19 cellular contexts compared by ENCODE assay signal in the genomic region with DNA sequence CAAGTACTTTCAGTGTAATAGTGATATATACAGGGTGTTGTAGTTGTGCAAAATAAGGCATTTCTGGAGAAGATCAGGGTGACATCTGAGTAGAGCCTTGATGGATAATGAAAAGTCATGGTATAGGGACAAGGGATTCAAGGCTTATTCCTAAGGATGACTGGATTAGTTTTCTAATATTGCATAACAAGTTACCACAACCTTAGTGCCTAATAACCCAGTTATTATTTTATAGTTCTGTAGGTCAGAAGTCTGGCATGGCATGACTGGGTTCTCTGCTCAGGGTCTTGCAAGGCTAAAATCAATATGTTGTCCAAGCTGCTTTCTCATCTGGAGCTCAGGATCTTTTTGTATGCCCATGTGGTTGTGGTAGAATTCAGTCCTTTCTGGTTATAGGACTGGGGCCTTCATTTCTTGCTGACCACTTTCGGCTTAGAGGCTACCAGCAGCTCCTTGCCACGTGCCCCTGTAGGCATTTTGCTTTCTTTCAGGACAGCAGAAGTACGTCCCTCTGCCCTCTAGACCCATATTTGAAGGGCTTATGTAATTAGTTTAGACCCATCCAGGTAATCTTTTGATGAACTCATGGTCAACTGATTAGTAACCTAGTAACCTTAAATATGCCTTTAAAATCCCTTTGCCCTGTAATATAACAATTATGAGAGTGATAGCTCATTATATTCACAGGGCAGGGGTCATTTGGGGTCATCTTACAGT. TPM values are rescaled to one million over a fixed set of nuclear protein-coding genes. Genes with fewer than 3 reads are reported as not detected.
A peak's percentile ranks its signal among the peaks of the same experiment; 100 is the strongest.
DNase-seq lines count a peak whose midpoint lies in the region; ATAC-seq, FAIRE-seq and TF ChIP-seq lines count a peak whose summit lies in the region.
"Had no signal": no experiment of that assay in that cellular context is flagged by ENCODE, and none has a peak within 500 bp of the region (broad histone marks: within the 10 kb centered on the region; RNA-seq: fewer than 3 reads in every experiment).

No MANE protein-coding gene starts in this region.

- ATAC-seq in natural killer cell (no peak), HG02763 (IDR thresholded peaks at IDR 0.05; ENCODE audit: unreplicated experiment) (no peak), HG02885 (IDR thresholded peaks at IDR 0.05; ENCODE audit: poor library complexity, unreplicated experiment) (no peak)
- no peak for ATAC-seq in natural killer cell treated with Interleukin-12 subunit alpha and Interleukin-12 subunit beta and Interleukin-15 and Interleukin-18, amount 100 ng/mL, for 72 hours
- ATAC-seq in naive thymus-derived CD4-positive, alpha-beta T cell: no peak
- ATAC-seq: A549, GM23338 had no signal

- H3K4me1 ChIP-seq in astrocyte (ENCODE audit: insufficient read depth, low read length): peaks cover 18% of the 10 kb centered on the region
- H3K4me1 ChIP-seq in naive thymus-derived CD4-positive, alpha-beta T cell (ENCODE audit: control insufficient read depth in 2 of 2, insufficient read depth in 2 of 2, low read length in 2 of 2): peaks cover 29 to 43% of the 10 kb centered on the region in 2 donors
- H3K4me1 ChIP-seq: SJCRH30 had no signal

- H3K27ac Mint-ChIP-seq in natural killer cell (peak overlapping the region; percentile 42 to 76), astrocyte (ENCODE audit: unreplicated experiment) (no peak overlapping the region), osteocyte (ENCODE audit: unreplicated experiment) (no peak overlapping the region)
- H3K27ac Mint-ChIP-seq in natural killer cell treated with Interleukin-12 subunit alpha and Interleukin-12 subunit beta and Interleukin-15 and Interleukin-18, amount 100 ng/mL, for 72 hours: peak overlapping the region in 1 of 2 donors; percentile 9
- peak overlapping the region in 3 of 9 donors; percentile 0 to 60 (median 2) for H3K27ac Mint-ChIP-seq in naive thymus-derived CD4-positive, alpha-beta T cell
- H3K27ac Mint-ChIP-seq: GM23338 had no signal

- H3K9me3 ChIP-seq in astrocyte (ENCODE audit: insufficient read depth, low read depth, low read length): no peaks in the 10 kb centered on the region
- H3K9me3 ChIP-seq in naive thymus-derived CD4-positive, alpha-beta T cell (ENCODE audit: control insufficient read depth in 2 of 3, low read length in 3 of 3): no peaks in the 10 kb centered on the region
- H3K9me3 ChIP-seq: A549, SJCRH30 had no signal

- TF ChIP-seq CTCF in natural killer cell (IDR thresholded peaks at IDR 0.05) (no peak), astrocyte (IDR thresholded peaks at IDR 0.05; ENCODE audit: insufficient read depth, low read depth, low read length) (no peak), osteocyte (IDR thresholded peaks at IDR 0.05) (no peak)

- no peaks in the 10 kb centered on the region for H3K27me3 ChIP-seq in astrocyte (ENCODE audit: insufficient read depth, low read length)
- no peaks in the 10 kb centered on the region for H3K27me3 ChIP-seq in naive thymus-derived CD4-positive, alpha-beta T cell (ENCODE audit: control insufficient read depth in 2 of 2, insufficient read depth in 2 of 2, low read length in 2 of 2)
- H3K27me3 ChIP-seq: SJCRH30 had no signal

- peaks cover 78% of the 10 kb centered on the region for H4K20me1 ChIP-seq in astrocyte (ENCODE audit: insufficient read depth, low read length)

- H3K27me3 Mint-ChIP-seq in natural killer cell (ENCODE audit: low read depth in 2 of 2) (no peaks in the 10 kb centered on the region), astrocyte (ENCODE audit: low read depth, unreplicated experiment) (no peaks in the 10 kb centered on the region), osteocyte (ENCODE audit: unreplicated experiment) (no peaks in the 10 kb centered on the region)
- H3K27me3 Mint-ChIP-seq in natural killer cell treated with Interleukin-12 subunit alpha and Interleukin-12 subunit beta and Interleukin-15 and Interleukin-18, amount 100 ng/mL, for 72 hours: no peaks in the 10 kb centered on the region
- no peaks in the 10 kb centered on the region for H3K27me3 Mint-ChIP-seq in naive thymus-derived CD4-positive, alpha-beta T cell

- peaks cover 80% of the 10 kb centered on the region in 2 donors for H3K4me1 Mint-ChIP-seq in natural killer cell
- peaks cover 48 to 59% of the 10 kb centered on the region in 2 donors for H3K4me1 Mint-ChIP-seq in natural killer cell treated with Interleukin-12 subunit alpha and Interleukin-12 subunit beta and Interleukin-15 and Interleukin-18, amount 100 ng/mL, for 72 hours (ENCODE audit: low read depth in 2 of 2)
- peaks cover 38% of the 10 kb centered on the region for H3K4me1 Mint-ChIP-seq in astrocyte (ENCODE audit: low read depth, unreplicated experiment)
- peaks cover 47 to 85% (median 79%) of the 10 kb centered on the region in 7 donors for H3K4me1 Mint-ChIP-seq in naive thymus-derived CD4-positive, alpha-beta T cell
- H3K4me1 Mint-ChIP-seq in osteocyte (ENCODE audit: unreplicated experiment): peaks cover 55% of the 10 kb centered on the region

- POLR2A ChIA-PET in naive thymus-derived CD4-positive, alpha-beta T cell (lab: Charles Lee): no interaction called here

- DNase-seq in natural killer cell (no peak), astrocyte (ENCODE audit: low read depth) (no peak), osteocyte (ENCODE audit: extremely low spot score, unreplicated experiment) (no peak), NCI-H187 (lab: John Stamatoyannopoulos, UW) (no peak)
- no peak for DNase-seq in natural killer cell treated with Interleukin-12 subunit alpha and Interleukin-12 subunit beta and Interleukin-15 and Interleukin-18, amount 100 ng/mL, for 72 hours (ENCODE audit: low spot score)
- DNase-seq in naive thymus-derived CD4-positive, alpha-beta T cell: no peak
- DNase-seq: DMS79, GF-D8, Kasumi-1, NCI-H1417, NCI-H2081, NCI-H510A treated with DMSO at 0.1 percent for 48 hours, SJCRH30 had no signal

- H3K4me3 Mint-ChIP-seq in natural killer cell (no peak overlapping the region), astrocyte (ENCODE audit: unreplicated experiment) (no peak overlapping the region), osteocyte (ENCODE audit: unreplicated experiment) (no peak overlapping the region)
- H3K4me3 Mint-ChIP-seq in natural killer cell treated with Interleukin-12 subunit alpha and Interleukin-12 subunit beta and Interleukin-15 and Interleukin-18, amount 100 ng/mL, for 72 hours: no peak overlapping the region
- peak overlapping the region in 9 of 10 donors; percentile 5 to 96 (median 38) for H3K4me3 Mint-ChIP-seq in naive thymus-derived CD4-positive, alpha-beta T cell
- H3K4me3 Mint-ChIP-seq: CD14-positive monocyte, GM23338 had no signal

- CTCF ChIA-PET in naive thymus-derived CD4-positive, alpha-beta T cell (lab: Charles Lee): interaction anchor here (0.8 kb wide), 1 partner anchor 34 kb away, joined by 3 read pairs; no protein-coding TSS in a partner anchor

- no peak overlapping the region for H3K4me3 ChIP-seq in astrocyte (ENCODE audit: insufficient read depth, low read depth, low read length)
- H3K4me3 ChIP-seq in naive thymus-derived CD4-positive, alpha-beta T cell (ENCODE audit: low read length): no peak overlapping the region
- H3K4me3 ChIP-seq: A549, GM23338, SJCRH30 had no signal

- H3K36me3 Mint-ChIP-seq in natural killer cell: no peaks in the 10 kb centered on the region
- H3K36me3 Mint-ChIP-seq in natural killer cell treated with Interleukin-12 subunit alpha and Interleukin-12 subunit beta and Interleukin-15 and Interleukin-18, amount 100 ng/mL, for 72 hours: no peaks in the 10 kb centered on the region
- H3K36me3 Mint-ChIP-seq in astrocyte (ENCODE audit: low read depth, unreplicated experiment): no peaks in the 10 kb centered on the region
- H3K36me3 Mint-ChIP-seq in naive thymus-derived CD4-positive, alpha-beta T cell: peaks cover 0 to 17% (median 8%) of the 10 kb centered on the region in 5 donors
- H3K36me3 Mint-ChIP-seq in osteocyte (ENCODE audit: unreplicated experiment): peaks cover 23% of the 10 kb centered on the region

- peaks cover 18% of the 10 kb centered on the region for H3K36me3 ChIP-seq in astrocyte (ENCODE audit: insufficient read depth, low read length)
- H3K36me3 ChIP-seq in naive thymus-derived CD4-positive, alpha-beta T cell (ENCODE audit: control insufficient read depth in 2 of 3, insufficient read depth in 3 of 3, low read length in 3 of 3): peaks cover 0 to 20% (median 6%) of the 10 kb centered on the region in 3 experiments

- no peak for FAIRE-seq in astrocyte (lab: Jason Lieb, UNC)
- FAIRE-seq: A549 had no signal

- peaks cover 100% of the 10 kb centered on the region for H3K79me2 ChIP-seq in astrocyte (ENCODE audit: insufficient read depth, low read length)

- H3K9me3 Mint-ChIP-seq in natural killer cell: no peaks in the 10 kb centered on the region
- no peaks in the 10 kb centered on the region for H3K9me3 Mint-ChIP-seq in natural killer cell treated with Interleukin-12 subunit alpha and Interleukin-12 subunit beta and Interleukin-15 and Interleukin-18, amount 100 ng/mL, for 72 hours
- no peaks in the 10 kb centered on the region for H3K9me3 Mint-ChIP-seq in astrocyte (ENCODE audit: unreplicated experiment)
- no peaks in the 10 kb centered on the region for H3K9me3 Mint-ChIP-seq in naive thymus-derived CD4-positive, alpha-beta T cell
- H3K9me3 Mint-ChIP-seq in osteocyte (ENCODE audit: unreplicated experiment): no peaks in the 10 kb centered on the region
- H3K9me3 Mint-ChIP-seq: CD14-positive monocyte, GM23338 had no signal

- intact Hi-C loops in natural killer cell (cut with micrococcal nuclease): no loop called here
- intact Hi-C loops in naive thymus-derived CD4-positive, alpha-beta T cell (cut with micrococcal nuclease): no loop called here

- H3K27ac ChIP-seq in astrocyte (ENCODE audit: low read depth, low read length): no peak overlapping the region
- H3K27ac ChIP-seq in naive thymus-derived CD4-positive, alpha-beta T cell (ENCODE audit: low read depth, low read length): no peak overlapping the region
- H3K27ac ChIP-seq: A549, RWPE1, SJCRH30 had no signal

- no peak overlapping the region for H2AFZ ChIP-seq in astrocyte (ENCODE audit: low read depth, low read length)
- H2AFZ ChIP-seq: GM23338 had no signal

- peak overlapping the region; percentile 60 for H3K4me2 ChIP-seq in astrocyte (ENCODE audit: low read length)
- H3K4me2 ChIP-seq: GM23338 had no signal

- no peak overlapping the region for H3K9ac ChIP-seq in astrocyte (ENCODE audit: low read length)

RNA-seq across cellular contexts. Expression of gene GOLGA4, which starts 4.5 kb away (rescaled TPM):
- 10 to 100 TPM; 73.4 to 88.6 (median 80.0) TPM for total RNA-seq in natural killer cell
- total RNA-seq in natural killer cell treated with Interleukin-12 subunit alpha and Interleukin-12 subunit beta and Interleukin-15 and Interleukin-18, amount 100 ng/mL, for 72 hours: 10 to 100 TPM; 55.1 to 91.3 TPM
- total RNA-seq in astrocyte: 69.0 and 73.1 TPM in 2 replicates
- 10 to 100 TPM; 45.0 to 72.0 (median 56.4) TPM for total RNA-seq in naive thymus-derived CD4-positive, alpha-beta T cell
- polyA plus RNA-seq in naive thymus-derived CD4-positive, alpha-beta T cell: 10 to 100 TPM; 11.5 to 26.3 TPM
- total RNA-seq in osteocyte: 55.9 and 62.8 TPM in 2 replicates

Comparison
In these comparisons a context has a peak if more than half of its experiments do, and no peak if none do; other contexts are left out.
1. H3K27ac Mint-ChIP-seq: peak in natural killer cell (2 of 2); none in astrocyte (single experiment) and osteocyte (single experiment).
2. H3K4me3 Mint-ChIP-seq: peak in naive thymus-derived CD4-positive, alpha-beta T cell (9 of 10); none in natural killer cell (single experiment), natural killer cell treated with Interleukin-12 subunit alpha and Interleukin-12 subunit beta and Interleukin-15 and Interleukin-18, amount 100 ng/mL, for 72 hours (single experiment), astrocyte (single experiment) and osteocyte (single experiment).